Comparison of ENCODE assay signal across 8 cellular contexts in genomic region chr2:134287323-134287722, GRCh38. TPM values are rescaled to one million over a fixed set of nuclear protein-coding genes. Genes with fewer than 3 reads are reported as not detected.
DNase-seq lines count a peak whose midpoint lies in the region; ATAC-seq and TF ChIP-seq lines count a peak whose summit lies in the region.

No MANE protein-coding gene starts in this region.

- CTCF ChIA-PET in activated CD8-positive, alpha-beta T cell treated with anti-CD3 and anti-CD28 coated beads, Interleukin-2, amount 10 ng/mL, durations not matched to agents 7 days and 5 days (lab: Charles Lee), result interaction anchor here (1.4 kb wide), 1 partner anchor 33 kb away, joined by 3 read pairs; no protein-coding TSS in a partner anchor

- no peak for DNase-seq in activated CD8-positive, alpha-beta T cell treated with anti-CD3 and anti-CD28 coated beads, Interleukin-2, amount 10 ng/mL, durations not matched to agents 7 days and 5 days
- DNase-seq in omental fat pad (ENCODE audit: low spot score) (no peak), putamen (ENCODE audit: low spot score) (no peak)
- no peak for DNase-seq in effector memory CD8-positive, alpha-beta T cell

- TF ChIP-seq CTCF in omental fat pad (IDR thresholded peaks at IDR 0.05), result no peak

- H3K27ac Mint-ChIP-seq in activated CD8-positive, alpha-beta T cell treated with anti-CD3 and anti-CD28 coated beads, Interleukin-2, amount 10 ng/mL, durations not matched to agents 7 days and 5 days, result peak overlapping the region; percentile 67
- H3K27ac Mint-ChIP-seq in effector memory CD8-positive, alpha-beta T cell, result no peak overlapping the region

- H3K36me3 Mint-ChIP-seq in activated CD8-positive, alpha-beta T cell treated with anti-CD3 and anti-CD28 coated beads, Interleukin-2, amount 10 ng/mL, durations not matched to agents 7 days and 5 days (ENCODE audit: low read depth), result peaks cover 23% of the 10 kb centered on the region
- H3K36me3 Mint-ChIP-seq in effector memory CD8-positive, alpha-beta T cell (ENCODE audit: insufficient read depth), result no peaks in the 10 kb centered on the region

- H3K4me1 Mint-ChIP-seq in activated CD8-positive, alpha-beta T cell treated with anti-CD3 and anti-CD28 coated beads, Interleukin-2, amount 10 ng/mL, durations not matched to agents 7 days and 5 days (ENCODE audit: low read depth), result peaks cover 25% of the 10 kb centered on the region
- H3K4me1 Mint-ChIP-seq in effector memory CD8-positive, alpha-beta T cell (ENCODE audit: low read depth in 2 of 2), result peaks cover 21 to 24% of the 10 kb centered on the region in 2 donors

- H3K27me3 Mint-ChIP-seq in activated CD8-positive, alpha-beta T cell treated with anti-CD3 and anti-CD28 coated beads, Interleukin-2, amount 10 ng/mL, durations not matched to agents 7 days and 5 days (ENCODE audit: low read depth), result no peaks in the 10 kb centered on the region
- peaks cover 0 to 15% of the 10 kb centered on the region in 2 donors for H3K27me3 Mint-ChIP-seq in effector memory CD8-positive, alpha-beta T cell

- POLR2A ChIA-PET in activated CD8-positive, alpha-beta T cell treated with anti-CD3 and anti-CD28 coated beads, Interleukin-2, amount 10 ng/mL, durations not matched to agents 7 days and 5 days (lab: Charles Lee), result no interaction called here

- ATAC-seq in GM18498 (IDR thresholded peaks at IDR 0.05; ENCODE audit: unreplicated experiment) (peak; percentile 54), GM19463 (IDR thresholded peaks at IDR 0.05; ENCODE audit: unreplicated experiment) (peak; percentile 36), HG03095 (IDR thresholded peaks at IDR 0.05; ENCODE audit: unreplicated experiment) (peak; percentile 29), omental fat pad (ENCODE audit: low FRiP score) (no peak), HG03025 (IDR thresholded peaks at IDR 0.05; ENCODE audit: low FRiP score, unreplicated experiment) (no peak)
- no peak for ATAC-seq in activated CD8-positive, alpha-beta T cell treated with anti-CD3 and anti-CD28 coated beads, Interleukin-2, amount 10 ng/mL, durations not matched to agents 7 days and 5 days
- ATAC-seq in effector memory CD8-positive, alpha-beta T cell (replicated peaks), result no peak

- no peak overlapping the region for H3K4me3 Mint-ChIP-seq in activated CD8-positive, alpha-beta T cell treated with anti-CD3 and anti-CD28 coated beads, Interleukin-2, amount 10 ng/mL, durations not matched to agents 7 days and 5 days
- H3K4me3 Mint-ChIP-seq in effector memory CD8-positive, alpha-beta T cell, result peak overlapping the region in 1 of 2 donors; percentile 5

- H3K9me3 Mint-ChIP-seq in activated CD8-positive, alpha-beta T cell treated with anti-CD3 and anti-CD28 coated beads, Interleukin-2, amount 10 ng/mL, durations not matched to agents 7 days and 5 days (ENCODE audit: insufficient read depth), result no peaks in the 10 kb centered on the region
- no peaks in the 10 kb centered on the region for H3K9me3 Mint-ChIP-seq in effector memory CD8-positive, alpha-beta T cell

RNA-seq across cellular contexts. Expression of gene MGAT5, which starts 33.5 kb away (rescaled TPM):
- 10 to 100 TPM; 48.5 to 54.3 TPM for total RNA-seq in activated CD8-positive, alpha-beta T cell treated with anti-CD3 and anti-CD28 coated beads, Interleukin-2, amount 10 ng/mL, durations not matched to agents 7 days and 5 days
- total RNA-seq in omental fat pad, result 10 to 100 TPM; 28.3 to 52.3 (median 40.4) TPM

Comparison
In these comparisons a context has a peak if more than half of its experiments do, and no peak if none do; other contexts are left out.
1. ATAC-seq: peak in GM18498 (single experiment), GM19463 (single experiment) and HG03095 (single experiment); none in activated CD8-positive, alpha-beta T cell treated with anti-CD3 and anti-CD28 coated beads, Interleukin-2, amount 10 ng/mL, durations not matched to agents 7 days and 5 days (single experiment), omental fat pad (single experiment), HG03025 (single experiment) and effector memory CD8-positive, alpha-beta T cell (single experiment).